Comparison of ENCODE assay signal across 8 cellular contexts in the genomic region with DNA sequence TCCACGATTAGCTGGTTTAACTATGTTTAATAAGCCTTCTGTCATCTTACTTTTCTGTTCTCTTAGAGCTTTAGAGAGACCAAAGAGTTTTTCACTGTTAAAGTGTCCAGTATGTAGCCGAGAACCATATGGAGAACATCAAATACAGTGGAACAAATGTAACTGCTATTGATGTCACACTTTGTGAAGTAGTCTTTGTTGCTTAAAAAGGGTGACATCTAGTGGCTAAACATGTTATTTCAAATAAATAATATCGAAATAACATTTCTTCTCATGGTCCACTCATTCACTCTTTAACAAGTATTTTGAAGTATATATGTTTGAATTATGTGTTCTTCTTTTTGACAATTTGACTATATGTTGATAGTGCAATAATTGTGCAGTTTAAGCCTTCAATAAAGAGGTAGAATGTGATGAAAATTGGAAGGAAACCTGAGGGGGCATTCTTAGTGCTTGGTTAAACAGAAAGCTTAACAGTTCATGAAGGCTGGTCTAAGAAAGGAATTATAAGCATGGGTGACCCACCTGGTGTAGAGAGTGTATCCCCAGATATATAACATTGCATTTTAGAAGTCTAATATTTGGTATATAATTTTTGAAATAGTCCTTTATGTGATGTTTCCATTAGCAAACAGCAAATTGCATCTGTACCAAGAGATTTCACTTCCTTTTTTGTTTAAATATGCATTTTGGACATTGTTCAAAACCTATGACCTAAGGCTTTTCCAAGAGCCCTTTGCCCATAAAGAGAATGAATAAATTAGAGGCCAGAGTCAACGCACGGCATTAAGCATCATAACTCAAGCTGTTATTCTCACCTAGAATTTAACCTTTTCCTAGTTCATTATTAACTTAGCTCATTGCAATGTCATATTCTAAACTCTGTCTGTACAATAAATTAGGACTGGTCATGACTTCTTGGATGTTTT.
DNase-seq lines count a peak whose midpoint lies in the region; ATAC-seq and TF ChIP-seq lines count a peak whose summit lies in the region.

No MANE protein-coding gene starts in this region.

- no peak overlapping the region for H2AK5ac ChIP-seq in mesenchymal stem cell (ENCODE audit: low read length, severe bottlenecking)

- no peaks in the 10 kb centered on the region for H4K20me1 ChIP-seq in mammary epithelial cell (ENCODE audit: insufficient read depth, low read length)

- CTCF ChIA-PET in mammary epithelial cell (lab: Charles Lee; ENCODE audit: low non-redundant PET) = no interaction called here

- no peak overlapping the region for H3K4me2 ChIP-seq in mammary epithelial cell (ENCODE audit: insufficient read depth, low read depth, low read length)
- H3K4me2 ChIP-seq in mesenchymal stem cell (ENCODE audit: low read length, poor library complexity, severe bottlenecking) = no peak overlapping the region

- H2AFZ ChIP-seq in mammary epithelial cell (ENCODE audit: low read depth, low read length) (peak overlapping the region; percentile 17), mesenchymal stem cell (ENCODE audit: low read depth, low read length) (no peak overlapping the region)

- H2BK120ac ChIP-seq in mesenchymal stem cell (ENCODE audit: low read depth, low read length) = no peak overlapping the region

- H3K23ac ChIP-seq in mesenchymal stem cell (ENCODE audit: low read length in 2 of 2) = no peak overlapping the region

- intact Hi-C loops in mammary epithelial cell (cut with micrococcal nuclease) = loop anchor here (2.0 to 5.0 kb wide), 3 partner anchors 115 to 822 kb away; no protein-coding TSS in a partner anchor

- dilution Hi-C loops in mammary epithelial cell (cut with HindIII; ENCODE audit: low sequenced_read_pairs) = no loop called here

- H3K79me1 ChIP-seq in mesenchymal stem cell (replicated peaks; ENCODE audit: low read length, poor library complexity, severe bottlenecking) = no peaks in the 10 kb centered on the region

- H3K14ac ChIP-seq in mesenchymal stem cell (ENCODE audit: low read length in 2 of 2) = no peak overlapping the region

- no peak overlapping the region for H3K18ac ChIP-seq in mesenchymal stem cell (ENCODE audit: low read depth in 1 of 2, low read length in 2 of 2)

- no peak overlapping the region for H4K91ac ChIP-seq in mesenchymal stem cell (ENCODE audit: low read length)

- peaks cover 5% of the 10 kb centered on the region for H3K27me3 ChIP-seq in mammary epithelial cell (ENCODE audit: insufficient read depth, low read length)
- H3K27me3 ChIP-seq in mesenchymal stem cell (ENCODE audit: control insufficient read depth in 1 of 2, insufficient read depth in 1 of 2, low read length in 2 of 2) = no peaks in the 10 kb centered on the region

- H3K4ac ChIP-seq in mesenchymal stem cell (ENCODE audit: low read depth in 1 of 2, low read length in 2 of 2) = no peak overlapping the region

- WGBS in mammary epithelial cell (ENCODE audit: low coverage, missing lambda C conversion rate) = 37% methylated on average over 5 of the region's 5 CpGs
- 77% methylated on average over 3 of the region's 5 CpGs for WGBS in mesenchymal stem cell

- no peak overlapping the region for H4K8ac ChIP-seq in mesenchymal stem cell (ENCODE audit: low read length)

- no peak overlapping the region for H2BK15ac ChIP-seq in mesenchymal stem cell (ENCODE audit: low read depth, poor library complexity, severe bottlenecking)

- H3K9me3 ChIP-seq in mammary epithelial cell (replicated peaks; ENCODE audit: insufficient read depth, low read length) (no peaks in the 10 kb centered on the region), mesenchymal stem cell (ENCODE audit: control insufficient read depth, low read length) (no peaks in the 10 kb centered on the region)

- H3K4me1 ChIP-seq in mammary epithelial cell (ENCODE audit: insufficient read depth, low read length) = no peaks in the 10 kb centered on the region
- H3K4me1 ChIP-seq in mesenchymal stem cell (ENCODE audit: control insufficient read depth, insufficient read depth, low read depth, low read length) = no peaks in the 10 kb centered on the region

- no TSS peak for BruUV-seq in mammary epithelial cell (replicated peaks; lab: Mats Ljungman, UMichigan)

- H3K4me3 ChIP-seq in AG10803 (ENCODE audit: low read length) (no peak overlapping the region), mammary epithelial cell (replicated peaks in 1 of 3; ENCODE audit: insufficient read depth in 1 of 3, low read depth in 2 of 3, low read length in 3 of 3) (no peak overlapping the region), mesenchymal stem cell (ENCODE audit: insufficient read depth in 1 of 2, low read depth in 1 of 2, low read length in 2 of 2) (no peak overlapping the region)

- no peak overlapping the region for H3K27ac ChIP-seq in mammary epithelial cell (ENCODE audit: insufficient read depth, low read depth, low read length)
- no peak overlapping the region for H3K27ac ChIP-seq in mesenchymal stem cell (ENCODE audit: low read length, poor library complexity, severe bottlenecking)

- ATAC-seq in GM18499 (IDR thresholded peaks at IDR 0.05; ENCODE audit: insufficient read depth, unreplicated experiment) (peak; percentile 62), HG02884 (IDR thresholded peaks at IDR 0.05; ENCODE audit: unreplicated experiment) (peak; percentile 74)

- H3K36me3 ChIP-seq in mammary epithelial cell (ENCODE audit: insufficient read depth, low read length) (no peaks in the 10 kb centered on the region), mesenchymal stem cell (ENCODE audit: control insufficient read depth in 1 of 2, insufficient read depth in 2 of 2, low read depth in 1 of 2, low read length in 2 of 2) (no peaks in the 10 kb centered on the region)

- no peak overlapping the region for H3K9ac ChIP-seq in mammary epithelial cell (ENCODE audit: insufficient read depth, low read length)
- no peak overlapping the region for H3K9ac ChIP-seq in mesenchymal stem cell (ENCODE audit: low read length)

- peak; percentile 59 for DNase-seq in AG10803 (ENCODE audit: low read depth)
- DNase-seq in NCI-H2196 (lab: John Stamatoyannopoulos, UW; ENCODE audit: unreplicated experiment) = peak; percentile 27
- peak; percentile 7 for DNase-seq in mammary epithelial cell
- DNase-seq in mesenchymal stem cell = peak; percentile 77
- DNase-seq in NCI-H187 (lab: John Stamatoyannopoulos, UW) = no peak
- DNase-seq in islet precursor cell = no peak

- in situ Hi-C loops in mammary epithelial cell (cut with MboI; ENCODE audit: low sequenced_read_pairs in 2 of 2) = loop anchor here in 1 of 2 donors (10.0 to 25.0 kb wide), 2 partner anchors 305 to 827 kb away; no protein-coding TSS in a partner anchor

- no peaks in the 10 kb centered on the region for H3K79me2 ChIP-seq in mammary epithelial cell (ENCODE audit: insufficient read depth, low read length)

- H2BK5ac ChIP-seq in mesenchymal stem cell (ENCODE audit: low read depth, low read length, poor library complexity, severe bottlenecking) = no peak overlapping the region

- no peak overlapping the region for H2BK12ac ChIP-seq in mesenchymal stem cell (ENCODE audit: low read length in 2 of 2)

- TF ChIP-seq CTCF in AG10803 (conservative IDR thresholded peaks at IDR 0.05; ENCODE audit: low read length) (peak; percentile 60), mammary epithelial cell (conservative IDR thresholded peaks at IDR 0.05 in 1 of 2, IDR thresholded peaks at IDR 0.05 in 1 of 2; ENCODE audit: extremely low read depth in 1 of 2, insufficient read depth in 1 of 2, low read depth in 1 of 2, low read length in 2 of 2) (peak; percentile 45 to 49)

Comparison
In these comparisons a context has a peak if more than half of its experiments do, and no peak if none do; other contexts are left out.
1. DNase-seq: peak in AG10803 (single experiment), NCI-H2196 (single experiment), mammary epithelial cell (single experiment) and mesenchymal stem cell (single experiment); none in NCI-H187 (0 of 2) and islet precursor cell (single experiment).